27 cellular contexts compared by ENCODE assay signal in genomic region chr6:3757241-3757641, GRCh38. TPM values are rescaled to one million over a fixed set of nuclear protein-coding genes. Genes with fewer than 3 reads are reported as not detected.
DNase-seq lines count a peak whose midpoint lies in the region; TF ChIP-seq lines count a peak whose summit lies in the region.
"Had no signal": no experiment of that assay in that cellular context is flagged by ENCODE, and none has a peak within 500 bp of the region (broad histone marks: within the 10 kb centered on the region; RNA-seq: fewer than 3 reads in every experiment).

No MANE protein-coding gene starts in this region.

- no peaks in the 10 kb centered on the region for H3K27me3 Mint-ChIP-seq in osteocyte (ENCODE audit: unreplicated experiment)

- no peak for TF ChIP-seq CTCF in AG10803 (conservative IDR thresholded peaks at IDR 0.05; ENCODE audit: low read length)
- TF ChIP-seq CTCF in fibroblast of villous mesenchyme (IDR thresholded peaks at IDR 0.05; ENCODE audit: insufficient read depth, low read depth, low read length): no peak
- TF ChIP-seq CTCF in osteocyte (IDR thresholded peaks at IDR 0.05): no peak

- H3K9me3 Mint-ChIP-seq in osteocyte (ENCODE audit: unreplicated experiment): no peaks in the 10 kb centered on the region
- H3K9me3 Mint-ChIP-seq: activated CD4-positive, alpha-beta T cell treated with anti-CD3 and anti-CD28 coated beads, Interleukin-2, amount 10 ng/mL, durations not matched to agents 24 days and 14 days; CD4-positive, alpha-beta T cell; nephron; stimulated activated naive B cell treated with anti-CD40 and anti-IgM and Interleukin-4, amounts not matched to agents 10 μg/mL and 1 μg/mL and 100 μg/mL, for 72 hours had no signal

- peak overlapping the region; percentile 78 for H3K27ac Mint-ChIP-seq in osteocyte (ENCODE audit: unreplicated experiment)
- H3K27ac Mint-ChIP-seq: activated CD4-positive, alpha-beta T cell treated with anti-CD3 and anti-CD28 coated beads, Interleukin-2, amount 10 ng/mL, durations not matched to agents 24 days and 14 days; activated naive CD8-positive, alpha-beta T cell; CD4-positive, alpha-beta T cell; stimulated activated naive B cell treated with anti-CD40 and anti-IgM and Interleukin-4, amounts not matched to agents 10 μg/mL and 1 μg/mL and 100 μg/mL, for 72 hours had no signal

- H3K36me3 Mint-ChIP-seq in osteocyte (ENCODE audit: unreplicated experiment): no peaks in the 10 kb centered on the region
- H3K36me3 Mint-ChIP-seq: stimulated activated naive B cell treated with anti-CD40 and anti-IgM and Interleukin-4, amounts not matched to agents 10 μg/mL and 1 μg/mL and 100 μg/mL, for 72 hours had no signal

- H3K4me1 Mint-ChIP-seq in osteocyte (ENCODE audit: unreplicated experiment): peaks cover 63% of the 10 kb centered on the region

- DNase-seq in AG10803 (ENCODE audit: low read depth) (peak; percentile 69), NCI-H524 treated with DMSO at 0.1 percent for 48 hours (lab: John Stamatoyannopoulos, UW) (peak; percentile 22), fibroblast of villous mesenchyme (ENCODE audit: low read depth) (peak; percentile 55), osteocyte (ENCODE audit: extremely low spot score, unreplicated experiment) (no peak), SKM-1 treated with dmso at 0.1 percent for 144 hours (lab: John Stamatoyannopoulos, UW; ENCODE audit: unreplicated experiment) (no peak)
- no peak for DNase-seq in activated CD4-positive, CD25-positive, alpha-beta regulatory T cell (lab: John Stamatoyannopoulos, UW)
- no peak for DNase-seq in activated CD4-positive, alpha-beta T cell treated with anti-CD3 and anti-CD28 coated beads, Interleukin-2, amount 50 U/mL, for 48 hours
- no peak for DNase-seq in activated effector memory CD4-positive, alpha-beta T cell treated with anti-CD3 and anti-CD28 coated beads, Interleukin-2, amount 50 U/mL, for 16 hours
- DNase-seq: activated CD4-positive, alpha-beta T cell treated with anti-CD3 and anti-CD28 coated beads, Interleukin-2, amount 10 ng/mL, durations not matched to agents 24 days and 14 days; AML-193; anterior cingulate cortex; CD4-positive, alpha-beta T cell; effector CD8-positive, alpha-beta T cell; HCEC 1CT; islet precursor cell; left ventricle myocardium superior; NCI-H1417; NCI-H2081 treated with DMSO at 0.1 percent for 48 hours; NCI-H446; NCI-H774; SIG-M5; stimulated activated naive B cell treated with anti-CD40 and anti-IgM and Interleukin-4, amounts not matched to agents 10 μg/mL and 1 μg/mL and 100 μg/mL, for 72 hours; SW 1271; T-helper 9 cell had no signal

- no peak overlapping the region for H3K4me3 Mint-ChIP-seq in osteocyte (ENCODE audit: unreplicated experiment)
- H3K4me3 Mint-ChIP-seq: activated CD4-positive, alpha-beta T cell treated with anti-CD3 and anti-CD28 coated beads, Interleukin-2, amount 10 ng/mL, durations not matched to agents 24 days and 14 days; activated naive CD8-positive, alpha-beta T cell; CD4-positive, alpha-beta T cell; nephron; stimulated activated naive B cell treated with anti-CD40 and anti-IgM and Interleukin-4, amounts not matched to agents 10 μg/mL and 1 μg/mL and 100 μg/mL, for 72 hours had no signal

- H3K4me3 ChIP-seq in AG10803 (ENCODE audit: low read length) (no peak overlapping the region), fibroblast of villous mesenchyme (ENCODE audit: low read depth, low read length) (no peak overlapping the region)
- H3K4me3 ChIP-seq: vagina had no signal

RNA-seq across cellular contexts. Expression of gene PXDC1, which starts 5.7 kb away (rescaled TPM):
- total RNA-seq in fibroblast of villous mesenchyme (82.1 and 92.4 TPM in 2 replicates), osteocyte (129 and 131 TPM in 2 replicates)

Comparison
In these comparisons a context has a peak if more than half of its experiments do, and no peak if none do; other contexts are left out.
1. DNase-seq: peak in AG10803 (single experiment), NCI-H524 treated with DMSO at 0.1 percent for 48 hours (single experiment) and fibroblast of villous mesenchyme (single experiment); none in osteocyte (single experiment), activated CD4-positive, CD25-positive, alpha-beta regulatory T cell (0 of 4), SKM-1 treated with dmso at 0.1 percent for 144 hours (single experiment), activated CD4-positive, alpha-beta T cell treated with anti-CD3 and anti-CD28 coated beads, Interleukin-2, amount 50 U/mL, for 48 hours (0 of 2) and activated effector memory CD4-positive, alpha-beta T cell treated with anti-CD3 and anti-CD28 coated beads, Interleukin-2, amount 50 U/mL, for 16 hours (single experiment).